In the genomic region with DNA sequence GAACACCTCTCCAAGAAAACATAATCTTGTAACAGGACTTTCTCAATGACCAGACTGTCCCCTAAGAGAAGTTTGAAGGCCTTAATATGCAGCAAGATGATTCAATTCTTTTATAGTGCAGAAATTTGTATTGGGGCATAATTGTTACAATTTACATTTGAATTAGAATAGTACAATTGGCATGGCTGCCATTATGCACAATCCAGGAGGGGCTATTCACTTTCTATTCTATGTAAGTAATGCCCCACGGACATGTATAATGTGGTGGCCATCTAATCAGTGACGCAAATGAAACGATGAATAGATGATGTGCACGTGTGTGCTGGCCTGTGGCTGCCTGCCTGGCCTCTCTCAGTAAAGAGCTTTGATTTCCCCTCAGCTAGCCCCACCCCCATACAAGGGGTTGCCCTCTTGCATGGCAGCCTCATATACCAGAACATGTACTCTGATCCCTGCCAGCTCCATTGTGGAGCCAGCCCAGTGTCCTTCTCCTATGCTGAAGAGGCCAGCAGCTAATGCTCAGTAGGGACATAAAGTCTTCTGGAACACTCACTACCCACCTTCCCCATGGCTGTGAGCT, we compare ENCODE assay signal across 16 cellular contexts.
DNase-seq lines count a peak whose midpoint lies in the region; ATAC-seq and TF ChIP-seq lines count a peak whose summit lies in the region.
"Had no signal": no experiment of that assay in that cellular context is flagged by ENCODE, and none has a peak within 500 bp of the region (broad histone marks: within the 10 kb centered on the region; RNA-seq: fewer than 3 reads in every experiment).

No MANE protein-coding gene starts in this region.

- TF ChIP-seq CTCF in GM23338 (conservative IDR thresholded peaks at IDR 0.05; ENCODE audit: low read depth in 2 of 2) (no peak), neural cell (IDR thresholded peaks at IDR 0.05; ENCODE audit: poor library complexity, severe bottlenecking) (no peak)

- no peaks in the 10 kb centered on the region for H3K9me3 ChIP-seq in neural cell (ENCODE audit: low read length)
- H3K9me3 ChIP-seq: BLaER1 treated with 17β-estradiol and CSF1 and Interleukin-3, amounts not matched to agents 10 nM and 100 nM had no signal

- no peak for TF ChIP-seq EP300 in neural cell (conservative IDR thresholded peaks at IDR 0.05; ENCODE audit: poor library complexity, severe bottlenecking)

- no peak for TF ChIP-seq RAD21 in neural cell (conservative IDR thresholded peaks at IDR 0.05)

- no peak overlapping the region for H3K27ac ChIP-seq in GM23338 (ENCODE audit: low read depth)
- H3K27ac ChIP-seq in neural cell (ENCODE audit: low read length), result no peak overlapping the region
- H3K27ac ChIP-seq: BLaER1 treated with 17β-estradiol and CSF1 and Interleukin-3, amounts not matched to agents 10 nM and 100 nM; HL-60 had no signal

- no peak for DNase-seq in GM23338 (ENCODE audit: low spot score)
- DNase-seq in NCI-H524 (lab: John Stamatoyannopoulos, UW), result no peak
- DNase-seq in activated CD4-positive, alpha-beta T cell treated with anti-CD3 and anti-CD28 coated beads, Interleukin-2, amount 50 U/mL, for 4 hours, result no peak
- DNase-seq: CD8-positive, alpha-beta T cell; DMS 273 treated with DMSO at 0.1 percent for 48 hours; DMS53; DND-41; EL; HFFc6 had no signal

- no peaks in the 10 kb centered on the region for H3K79me2 ChIP-seq in GM23338 (replicated peaks; ENCODE audit: insufficient read depth)
- no peaks in the 10 kb centered on the region for H3K79me2 ChIP-seq in neural cell (replicated peaks; ENCODE audit: insufficient read depth, low read length)

- H3K36me3 Mint-ChIP-seq in GM23338 (ENCODE audit: low read depth), result no peaks in the 10 kb centered on the region
- H3K36me3 Mint-ChIP-seq in activated T-helper 17 cell treated with anti-CD3 and anti-CD28 coated beads, Interleukin-2, amount 50 U/mL, for 72 hours (ENCODE audit: low read depth), result no peaks in the 10 kb centered on the region

- H3K27ac Mint-ChIP-seq in GM23338, result peak overlapping the region; percentile 28; the same call in 1 of the 2 replicates
- H3K27ac Mint-ChIP-seq in activated T-helper 17 cell treated with anti-CD3 and anti-CD28 coated beads, Interleukin-2, amount 50 U/mL, for 72 hours, result peak overlapping the region; percentile 16
- H3K27ac Mint-ChIP-seq: B cell; CD8-positive, alpha-beta T cell; HFFc6 had no signal

- no peak overlapping the region for H3K4me2 ChIP-seq in GM23338
- H3K4me2 ChIP-seq in neural cell (ENCODE audit: low read length), result peak overlapping the region; percentile 22
- H3K4me2 ChIP-seq: BLaER1 treated with 17β-estradiol and CSF1 and Interleukin-3, amounts not matched to agents 10 nM and 100 nM had no signal

- H3K9me2 ChIP-seq in GM23338 (ENCODE audit: insufficient read depth) (no peaks in the 10 kb centered on the region), neural cell (ENCODE audit: insufficient read depth, low read length) (no peaks in the 10 kb centered on the region)

- H4K20me1 ChIP-seq in GM23338 (replicated peaks; ENCODE audit: insufficient read depth), result no peaks in the 10 kb centered on the region; the same call in 1 of the 2 replicates
- H4K20me1 ChIP-seq in neural cell (ENCODE audit: insufficient read depth), result no peaks in the 10 kb centered on the region
- H4K20me1 ChIP-seq: BLaER1 treated with 17β-estradiol and CSF1 and Interleukin-3, amounts not matched to agents 10 nM and 100 nM had no signal

- H3K36me3 ChIP-seq in GM23338 (ENCODE audit: insufficient read depth), result no peaks in the 10 kb centered on the region
- no peaks in the 10 kb centered on the region for H3K36me3 ChIP-seq in neural cell (ENCODE audit: insufficient read depth, low read length)

- H3K4me1 ChIP-seq in GM23338 (ENCODE audit: insufficient read depth), result no peaks in the 10 kb centered on the region; the same call in 1 of the 2 replicates
- H3K4me1 ChIP-seq: BLaER1 treated with 17β-estradiol and CSF1 and Interleukin-3, amounts not matched to agents 10 nM and 100 nM had no signal

- H3K9me3 Mint-ChIP-seq in GM23338, result no peaks in the 10 kb centered on the region; the same call in 2 of the 3 replicates
- H3K9me3 Mint-ChIP-seq in activated T-helper 17 cell treated with anti-CD3 and anti-CD28 coated beads, Interleukin-2, amount 50 U/mL, for 72 hours, result no peaks in the 10 kb centered on the region
- H3K9me3 Mint-ChIP-seq: CD8-positive, alpha-beta T cell; HFFc6 had no signal

- H3K27me3 ChIP-seq in GM23338 (ENCODE audit: insufficient read depth), result no peaks in the 10 kb centered on the region
- H3K27me3 ChIP-seq in neural cell (ENCODE audit: insufficient read depth, low read depth, low read length), result no peaks in the 10 kb centered on the region
- H3K27me3 ChIP-seq: BLaER1 treated with 17β-estradiol and CSF1 and Interleukin-3, amounts not matched to agents 10 nM and 100 nM had no signal

- ATAC-seq in GM23338, result no peak
- ATAC-seq in activated T-helper 17 cell treated with anti-CD3 and anti-CD28 coated beads, Interleukin-2, amount 50 U/mL, for 72 hours (replicated peaks), result no peak
- no peak for ATAC-seq in GM18867 (IDR thresholded peaks at IDR 0.05; ENCODE audit: unreplicated experiment)
- ATAC-seq: CD8-positive, alpha-beta T cell; HCT116 had no signal

- H3K9ac ChIP-seq in neural cell (ENCODE audit: low read length), result no peak overlapping the region
- H3K9ac ChIP-seq: BLaER1 treated with 17β-estradiol and CSF1 and Interleukin-3, amounts not matched to agents 10 nM and 100 nM had no signal

- H3K4me3 ChIP-seq in GM23338 (no peak overlapping the region), neural cell (ENCODE audit: low read length) (no peak overlapping the region)
- H3K4me3 ChIP-seq: BLaER1 treated with 17β-estradiol and CSF1 and Interleukin-3, amounts not matched to agents 10 nM and 100 nM had no signal

- H2AFZ ChIP-seq in GM23338 (peak overlapping the region; percentile 60; the same call in 1 of the 2 replicates), neural cell (ENCODE audit: low read depth, low read length) (no peak overlapping the region)

- H3K4me1 Mint-ChIP-seq in GM23338, result peaks cover 14% of the 10 kb centered on the region
- H3K4me1 Mint-ChIP-seq in activated T-helper 17 cell treated with anti-CD3 and anti-CD28 coated beads, Interleukin-2, amount 50 U/mL, for 72 hours, result no peaks in the 10 kb centered on the region
- H3K4me1 Mint-ChIP-seq: B cell had no signal

- no peak overlapping the region for H3K4me3 Mint-ChIP-seq in GM23338
- H3K4me3 Mint-ChIP-seq in activated T-helper 17 cell treated with anti-CD3 and anti-CD28 coated beads, Interleukin-2, amount 50 U/mL, for 72 hours, result no peak overlapping the region
- H3K4me3 Mint-ChIP-seq: B cell; CD8-positive, alpha-beta T cell; HFFc6 had no signal

- peaks cover 1% of the 10 kb centered on the region for H3K27me3 Mint-ChIP-seq in GM23338 (ENCODE audit: insufficient read depth, low read depth, poor library complexity)
- H3K27me3 Mint-ChIP-seq in activated T-helper 17 cell treated with anti-CD3 and anti-CD28 coated beads, Interleukin-2, amount 50 U/mL, for 72 hours, result no peaks in the 10 kb centered on the region
- H3K27me3 Mint-ChIP-seq: B cell had no signal

- H3F3A ChIP-seq in GM23338 (replicated peaks; ENCODE audit: low read depth) (no peaks in the 10 kb centered on the region), neural cell (ENCODE audit: insufficient read depth, low read length, poor library complexity, severe bottlenecking) (no peaks in the 10 kb centered on the region)

TF ChIP-seq in GM23338, 12 proteins besides CTCF, POLR2A, EP300 and RAD21 (continues in another document):
- no peak for TF ChIP-seq NANOG (IDR thresholded peaks at IDR 0.05; ENCODE audit: borderline replicate concordance)

TF ChIP-seq in neural cell, 6 proteins besides CTCF, POLR2A, EP300 and RAD21:
- TF ChIP-seq, protein P1, sequence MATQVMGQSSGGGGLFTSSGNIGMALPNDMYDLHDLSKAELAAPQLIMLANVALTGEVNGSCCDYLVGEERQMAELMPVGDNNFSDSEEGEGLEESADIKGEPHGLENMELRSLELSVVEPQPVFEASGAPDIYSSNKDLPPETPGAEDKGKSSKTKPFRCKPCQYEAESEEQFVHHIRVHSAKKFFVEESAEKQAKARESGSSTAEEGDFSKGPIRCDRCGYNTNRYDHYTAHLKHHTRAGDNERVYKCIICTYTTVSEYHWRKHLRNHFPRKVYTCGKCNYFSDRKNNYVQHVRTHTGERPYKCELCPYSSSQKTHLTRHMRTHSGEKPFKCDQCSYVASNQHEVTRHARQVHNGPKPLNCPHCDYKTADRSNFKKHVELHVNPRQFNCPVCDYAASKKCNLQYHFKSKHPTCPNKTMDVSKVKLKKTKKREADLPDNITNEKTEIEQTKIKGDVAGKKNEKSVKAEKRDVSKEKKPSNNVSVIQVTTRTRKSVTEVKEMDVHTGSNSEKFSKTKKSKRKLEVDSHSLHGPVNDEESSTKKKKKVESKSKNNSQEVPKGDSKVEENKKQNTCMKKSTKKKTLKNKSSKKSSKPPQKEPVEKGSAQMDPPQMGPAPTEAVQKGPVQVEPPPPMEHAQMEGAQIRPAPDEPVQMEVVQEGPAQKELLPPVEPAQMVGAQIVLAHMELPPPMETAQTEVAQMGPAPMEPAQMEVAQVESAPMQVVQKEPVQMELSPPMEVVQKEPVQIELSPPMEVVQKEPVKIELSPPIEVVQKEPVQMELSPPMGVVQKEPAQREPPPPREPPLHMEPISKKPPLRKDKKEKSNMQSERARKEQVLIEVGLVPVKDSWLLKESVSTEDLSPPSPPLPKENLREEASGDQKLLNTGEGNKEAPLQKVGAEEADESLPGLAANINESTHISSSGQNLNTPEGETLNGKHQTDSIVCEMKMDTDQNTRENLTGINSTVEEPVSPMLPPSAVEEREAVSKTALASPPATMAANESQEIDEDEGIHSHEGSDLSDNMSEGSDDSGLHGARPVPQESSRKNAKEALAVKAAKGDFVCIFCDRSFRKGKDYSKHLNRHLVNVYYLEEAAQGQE (IDR thresholded peaks at IDR 0.05; ENCODE audit: borderline replicate concordance), result no peak
- TF ChIP-seq SMC3 (conservative IDR thresholded peaks at IDR 0.05; ENCODE audit: poor library complexity), result no peak
- TF ChIP-seq MXI1 (conservative IDR thresholded peaks at IDR 0.05; ENCODE audit: poor library complexity, severe bottlenecking), result no peak
- no peak for TF ChIP-seq EZH2 (IDR thresholded peaks at IDR 0.05; ENCODE audit: borderline replicate concordance, insufficient read depth, low read length, poor library complexity, severe bottlenecking)
- no peak for TF ChIP-seq POLR2AphosphoS5 (IDR thresholded peaks at IDR 0.05)
- no peak for TF ChIP-seq TAF1 (IDR thresholded peaks at IDR 0.05; ENCODE audit: low read depth)
